1 cellular context compared by ENCODE assay signal in the genomic region with DNA sequence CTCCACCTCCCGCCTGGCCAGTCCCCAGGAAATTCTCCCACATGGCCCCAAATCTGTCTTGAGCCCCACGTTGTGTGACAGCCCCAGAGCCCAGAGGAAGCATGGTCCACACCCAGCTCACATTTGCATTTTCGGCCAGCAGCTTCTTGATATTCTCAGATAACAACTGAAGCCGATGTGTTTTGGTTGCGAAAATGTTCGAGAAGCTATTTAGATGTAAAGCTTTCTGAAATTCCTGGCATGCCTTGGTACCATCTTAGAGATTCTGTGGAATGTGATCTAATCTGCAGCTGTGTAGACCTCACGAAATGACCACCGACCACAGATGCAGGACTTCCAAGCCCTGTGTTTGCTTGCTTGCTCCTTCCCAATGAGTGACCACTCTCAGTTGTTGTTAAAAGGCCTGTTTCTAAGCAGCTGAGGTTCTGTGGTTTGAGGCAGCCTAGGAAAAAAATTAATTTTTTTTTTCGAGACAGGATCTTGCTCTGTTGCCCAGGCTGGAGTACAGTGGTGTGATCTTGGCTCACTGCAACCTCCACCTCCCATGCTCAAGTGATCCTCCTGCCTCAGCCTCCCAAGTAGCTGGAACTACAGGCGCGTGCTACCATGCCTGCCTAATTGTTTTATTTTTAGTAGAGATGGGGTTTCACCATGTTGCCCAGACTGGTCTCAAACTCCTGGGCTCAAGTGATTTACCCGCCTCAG.
TF ChIP-seq lines count a peak whose summit lies in the region.

No MANE protein-coding gene starts in this region.

TF ChIP-seq in H1, 55 proteins besides CTCF, POLR2A, EP300 and RAD21:
- no peak for TF ChIP-seq RFX5 (IDR thresholded peaks at IDR 0.05; ENCODE audit: borderline replicate concordance, low read depth, low read length)
- TF ChIP-seq CHD2 (IDR thresholded peaks at IDR 0.05; ENCODE audit: low read length): no peak
- TF ChIP-seq TEAD4 (IDR thresholded peaks at IDR 0.05; ENCODE audit: low read depth, low read length): peak; percentile 93
- TF ChIP-seq, protein P1, sequence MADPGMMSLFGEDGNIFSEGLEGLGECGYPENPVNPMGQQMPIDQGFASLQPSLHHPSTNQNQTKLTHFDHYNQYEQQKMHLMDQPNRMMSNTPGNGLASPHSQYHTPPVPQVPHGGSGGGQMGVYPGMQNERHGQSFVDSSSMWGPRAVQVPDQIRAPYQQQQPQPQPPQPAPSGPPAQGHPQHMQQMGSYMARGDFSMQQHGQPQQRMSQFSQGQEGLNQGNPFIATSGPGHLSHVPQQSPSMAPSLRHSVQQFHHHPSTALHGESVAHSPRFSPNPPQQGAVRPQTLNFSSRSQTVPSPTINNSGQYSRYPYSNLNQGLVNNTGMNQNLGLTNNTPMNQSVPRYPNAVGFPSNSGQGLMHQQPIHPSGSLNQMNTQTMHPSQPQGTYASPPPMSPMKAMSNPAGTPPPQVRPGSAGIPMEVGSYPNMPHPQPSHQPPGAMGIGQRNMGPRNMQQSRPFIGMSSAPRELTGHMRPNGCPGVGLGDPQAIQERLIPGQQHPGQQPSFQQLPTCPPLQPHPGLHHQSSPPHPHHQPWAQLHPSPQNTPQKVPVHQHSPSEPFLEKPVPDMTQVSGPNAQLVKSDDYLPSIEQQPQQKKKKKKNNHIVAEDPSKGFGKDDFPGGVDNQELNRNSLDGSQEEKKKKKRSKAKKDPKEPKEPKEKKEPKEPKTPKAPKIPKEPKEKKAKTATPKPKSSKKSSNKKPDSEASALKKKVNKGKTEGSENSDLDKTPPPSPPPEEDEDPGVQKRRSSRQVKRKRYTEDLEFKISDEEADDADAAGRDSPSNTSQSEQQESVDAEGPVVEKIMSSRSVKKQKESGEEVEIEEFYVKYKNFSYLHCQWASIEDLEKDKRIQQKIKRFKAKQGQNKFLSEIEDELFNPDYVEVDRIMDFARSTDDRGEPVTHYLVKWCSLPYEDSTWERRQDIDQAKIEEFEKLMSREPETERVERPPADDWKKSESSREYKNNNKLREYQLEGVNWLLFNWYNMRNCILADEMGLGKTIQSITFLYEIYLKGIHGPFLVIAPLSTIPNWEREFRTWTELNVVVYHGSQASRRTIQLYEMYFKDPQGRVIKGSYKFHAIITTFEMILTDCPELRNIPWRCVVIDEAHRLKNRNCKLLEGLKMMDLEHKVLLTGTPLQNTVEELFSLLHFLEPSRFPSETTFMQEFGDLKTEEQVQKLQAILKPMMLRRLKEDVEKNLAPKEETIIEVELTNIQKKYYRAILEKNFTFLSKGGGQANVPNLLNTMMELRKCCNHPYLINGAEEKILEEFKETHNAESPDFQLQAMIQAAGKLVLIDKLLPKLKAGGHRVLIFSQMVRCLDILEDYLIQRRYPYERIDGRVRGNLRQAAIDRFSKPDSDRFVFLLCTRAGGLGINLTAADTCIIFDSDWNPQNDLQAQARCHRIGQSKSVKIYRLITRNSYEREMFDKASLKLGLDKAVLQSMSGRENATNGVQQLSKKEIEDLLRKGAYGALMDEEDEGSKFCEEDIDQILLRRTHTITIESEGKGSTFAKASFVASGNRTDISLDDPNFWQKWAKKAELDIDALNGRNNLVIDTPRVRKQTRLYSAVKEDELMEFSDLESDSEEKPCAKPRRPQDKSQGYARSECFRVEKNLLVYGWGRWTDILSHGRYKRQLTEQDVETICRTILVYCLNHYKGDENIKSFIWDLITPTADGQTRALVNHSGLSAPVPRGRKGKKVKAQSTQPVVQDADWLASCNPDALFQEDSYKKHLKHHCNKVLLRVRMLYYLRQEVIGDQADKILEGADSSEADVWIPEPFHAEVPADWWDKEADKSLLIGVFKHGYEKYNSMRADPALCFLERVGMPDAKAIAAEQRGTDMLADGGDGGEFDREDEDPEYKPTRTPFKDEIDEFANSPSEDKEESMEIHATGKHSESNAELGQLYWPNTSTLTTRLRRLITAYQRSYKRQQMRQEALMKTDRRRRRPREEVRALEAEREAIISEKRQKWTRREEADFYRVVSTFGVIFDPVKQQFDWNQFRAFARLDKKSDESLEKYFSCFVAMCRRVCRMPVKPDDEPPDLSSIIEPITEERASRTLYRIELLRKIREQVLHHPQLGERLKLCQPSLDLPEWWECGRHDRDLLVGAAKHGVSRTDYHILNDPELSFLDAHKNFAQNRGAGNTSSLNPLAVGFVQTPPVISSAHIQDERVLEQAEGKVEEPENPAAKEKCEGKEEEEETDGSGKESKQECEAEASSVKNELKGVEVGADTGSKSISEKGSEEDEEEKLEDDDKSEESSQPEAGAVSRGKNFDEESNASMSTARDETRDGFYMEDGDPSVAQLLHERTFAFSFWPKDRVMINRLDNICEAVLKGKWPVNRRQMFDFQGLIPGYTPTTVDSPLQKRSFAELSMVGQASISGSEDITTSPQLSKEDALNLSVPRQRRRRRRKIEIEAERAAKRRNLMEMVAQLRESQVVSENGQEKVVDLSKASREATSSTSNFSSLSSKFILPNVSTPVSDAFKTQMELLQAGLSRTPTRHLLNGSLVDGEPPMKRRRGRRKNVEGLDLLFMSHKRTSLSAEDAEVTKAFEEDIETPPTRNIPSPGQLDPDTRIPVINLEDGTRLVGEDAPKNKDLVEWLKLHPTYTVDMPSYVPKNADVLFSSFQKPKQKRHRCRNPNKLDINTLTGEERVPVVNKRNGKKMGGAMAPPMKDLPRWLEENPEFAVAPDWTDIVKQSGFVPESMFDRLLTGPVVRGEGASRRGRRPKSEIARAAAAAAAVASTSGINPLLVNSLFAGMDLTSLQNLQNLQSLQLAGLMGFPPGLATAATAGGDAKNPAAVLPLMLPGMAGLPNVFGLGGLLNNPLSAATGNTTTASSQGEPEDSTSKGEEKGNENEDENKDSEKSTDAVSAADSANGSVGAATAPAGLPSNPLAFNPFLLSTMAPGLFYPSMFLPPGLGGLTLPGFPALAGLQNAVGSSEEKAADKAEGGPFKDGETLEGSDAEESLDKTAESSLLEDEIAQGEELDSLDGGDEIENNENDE (IDR thresholded peaks at IDR 0.05; ENCODE audit: insufficient replicate concordance, low read length): no peak
- TF ChIP-seq KDM1A (IDR thresholded peaks at IDR 0.05; ENCODE audit: borderline replicate concordance, low read length): 0 out of 2 replicates have a peak, but pooled peaks have one; percentile 10
- TF ChIP-seq, protein P2, sequence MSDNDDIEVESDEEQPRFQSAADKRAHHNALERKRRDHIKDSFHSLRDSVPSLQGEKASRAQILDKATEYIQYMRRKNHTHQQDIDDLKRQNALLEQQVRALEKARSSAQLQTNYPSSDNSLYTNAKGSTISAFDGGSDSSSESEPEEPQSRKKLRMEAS (IDR thresholded peaks at IDR 0.05): no peak
- TF ChIP-seq SP1 (IDR thresholded peaks at IDR 0.05; ENCODE audit: low read depth, low read length): peak; percentile 14; the same call in 1 of the 2 replicates
- no peak for TF ChIP-seq YY1 (IDR thresholded peaks at IDR 0.05; ENCODE audit: low read depth, low read length)
- TF ChIP-seq KDM5A (IDR thresholded peaks at IDR 0.05; ENCODE audit: low read length): no peak
